17 cellular contexts compared by ENCODE assay signal in the genomic region with DNA sequence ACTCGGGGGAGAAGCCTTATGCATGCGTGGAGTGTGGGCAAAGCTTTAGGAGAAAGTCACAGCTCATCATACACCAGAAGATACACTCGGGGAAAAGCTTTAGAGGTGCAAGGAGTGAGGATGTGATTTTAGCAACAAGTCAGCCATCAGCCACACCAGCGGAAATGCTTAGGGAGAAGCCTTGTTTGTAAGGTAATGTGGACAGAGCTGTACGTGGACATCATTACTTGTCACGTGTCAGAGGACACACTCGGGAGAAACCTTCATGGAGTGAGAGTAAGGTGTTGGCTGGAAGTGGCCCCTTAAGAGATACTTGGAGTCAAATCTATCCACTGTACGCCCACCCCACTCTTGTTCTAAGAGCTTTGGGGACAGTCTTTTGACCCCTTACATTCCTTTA. TPM values are rescaled to one million over a fixed set of nuclear protein-coding genes. Genes with fewer than 3 reads are reported as not detected.
DNase-seq lines count a peak whose midpoint lies in the region; ATAC-seq, FAIRE-seq and TF ChIP-seq lines count a peak whose summit lies in the region.
"Had no signal": no experiment of that assay in that cellular context is flagged by ENCODE, and none has a peak within 500 bp of the region (broad histone marks: within the 10 kb centered on the region; RNA-seq: fewer than 3 reads in every experiment).

No MANE protein-coding gene starts in this region.

- no peak for ATAC-seq in CD4-positive, alpha-beta T cell (ENCODE audit: poor library complexity)
- no peak for ATAC-seq in activated naive CD8-positive, alpha-beta T cell treated with anti-CD3 and anti-CD28 coated beads, Interleukin-2, amount 10 ng/mL, durations not matched to agents 7 days and 5 days (ENCODE audit: low read depth)
- no peak for ATAC-seq in naive thymus-derived CD4-positive, alpha-beta T cell
- no peak for ATAC-seq in GM21360 (IDR thresholded peaks at IDR 0.05; ENCODE audit: unreplicated experiment)

- no peaks in the 10 kb centered on the region for H3K79me2 ChIP-seq in MM.1S (ENCODE audit: low read length)
- H3K79me2 ChIP-seq: parathyroid adenoma had no signal

- FAIRE-seq in GM12892 (lab: Jason Lieb, UNC): peak; percentile 50

- H4K20me1 ChIP-seq in MM.1S (ENCODE audit: insufficient read depth, low read length): no peaks in the 10 kb centered on the region

- TF ChIP-seq POLR2A in GM12892 (IDR thresholded peaks at IDR 0.05; ENCODE audit: low read depth, low read length): peak; percentile 28; the same call in 1 of the 2 replicates

- H3K9ac ChIP-seq in MM.1S (ENCODE audit: low read length): no peak overlapping the region
- H3K9ac ChIP-seq: parathyroid adenoma had no signal

- no peaks in the 10 kb centered on the region for H3K27me3 ChIP-seq in CD4-positive, alpha-beta T cell (ENCODE audit: control insufficient read depth, insufficient read depth, low read length)
- H3K27me3 ChIP-seq in naive thymus-derived CD4-positive, alpha-beta T cell (ENCODE audit: control insufficient read depth in 2 of 2, insufficient read depth in 2 of 2, low read length in 2 of 2): no peaks in the 10 kb centered on the region
- H3K27me3 ChIP-seq in MM.1S (replicated peaks; ENCODE audit: insufficient read depth, low read length): no peaks in the 10 kb centered on the region
- H3K27me3 ChIP-seq: spleen had no signal

- H3K36me3 ChIP-seq in naive thymus-derived CD4-positive, alpha-beta T cell (ENCODE audit: control insufficient read depth in 2 of 3, insufficient read depth in 3 of 3, low read length in 3 of 3): peaks cover 0 to 11% (median 3%) of the 10 kb centered on the region in 3 experiments
- no peaks in the 10 kb centered on the region for H3K36me3 ChIP-seq in MM.1S (replicated peaks; ENCODE audit: insufficient read depth, low read length)

- intact Hi-C loops in CD4-positive, alpha-beta T cell (cut with DNase I, micrococcal nuclease): loop anchor here (2.0 kb wide), 2 partner anchors 31 to 81 kb away; a partner anchor contains a TSS
- intact Hi-C loops in naive thymus-derived CD4-positive, alpha-beta T cell (cut with micrococcal nuclease): loop anchor here in 1 of 2 donors (2.0 kb wide), 3 partner anchors 37 to 287 kb away; a partner anchor contains a TSS

- DNase-seq in CD4-positive, alpha-beta T cell: no peak
- no peak for DNase-seq in GM12892 (ENCODE audit: insufficient read length)
- DNase-seq in activated naive CD8-positive, alpha-beta T cell treated with anti-CD3 and anti-CD28 coated beads, Interleukin-2, amount 10 ng/mL, durations not matched to agents 7 days and 5 days: no peak
- no peak for DNase-seq in naive thymus-derived CD4-positive, alpha-beta T cell
- no peak for DNase-seq in MM.1S
- DNase-seq in NCI-H2171 treated with DMSO at 0.1 percent for 48 hours (lab: John Stamatoyannopoulos, UW): no peak
- DNase-seq: DND-41, head of caudate nucleus, islet precursor cell, Karpas-422, NCI-H526, spleen had no signal

- H2AFZ ChIP-seq in MM.1S (ENCODE audit: low read length): no peak overlapping the region
- H2AFZ ChIP-seq: parathyroid adenoma had no signal

- POLR2A ChIA-PET in CD4-positive, alpha-beta T cell (lab: Charles Lee): interaction anchor here (0.6 to 3.3 kb wide), 5 partner anchors 29 to 737 kb away, joined by 3 to 32 read pairs (median 3); a partner anchor contains a TSS
- POLR2A ChIA-PET in activated naive CD8-positive, alpha-beta T cell treated with anti-CD3 and anti-CD28 coated beads, Interleukin-2, amount 10 ng/mL, durations not matched to agents 7 days and 5 days (lab: Charles Lee): interaction anchor here (0.5 to 1.7 kb wide), 7 partner anchors 10 to 933 kb away, joined by 3 to 7 read pairs (median 3); a partner anchor contains a TSS
- POLR2A ChIA-PET in naive thymus-derived CD4-positive, alpha-beta T cell (lab: Charles Lee): interaction anchor here (0.6 to 4.1 kb wide), 4 partner anchors 15 to 543 kb away, joined by 3 to 32 read pairs (median 5); a partner anchor contains a TSS

- H3K4me3 Mint-ChIP-seq in CD4-positive, alpha-beta T cell: peak overlapping the region; percentile 74
- peak overlapping the region; percentile 66 for H3K4me3 Mint-ChIP-seq in activated naive CD8-positive, alpha-beta T cell treated with anti-CD3 and anti-CD28 coated beads, Interleukin-2, amount 10 ng/mL, durations not matched to agents 7 days and 5 days
- H3K4me3 Mint-ChIP-seq in naive thymus-derived CD4-positive, alpha-beta T cell: peak overlapping the region; percentile 74 to 93 (median 82)
- H3K4me3 Mint-ChIP-seq: B cell had no signal

- no peaks in the 10 kb centered on the region for H3K9me3 ChIP-seq in CD4-positive, alpha-beta T cell (ENCODE audit: control insufficient read depth, low read length)
- no peaks in the 10 kb centered on the region for H3K9me3 ChIP-seq in naive thymus-derived CD4-positive, alpha-beta T cell (ENCODE audit: control insufficient read depth in 2 of 3, low read length in 3 of 3)
- no peaks in the 10 kb centered on the region for H3K9me3 ChIP-seq in MM.1S (replicated peaks; ENCODE audit: insufficient read depth, low read length)
- H3K9me3 ChIP-seq: mucosa of descending colon had no signal

- H3K4me1 Mint-ChIP-seq in CD4-positive, alpha-beta T cell (ENCODE audit: low read depth): peaks cover 41% of the 10 kb centered on the region
- H3K4me1 Mint-ChIP-seq in activated naive CD8-positive, alpha-beta T cell treated with anti-CD3 and anti-CD28 coated beads, Interleukin-2, amount 10 ng/mL, durations not matched to agents 7 days and 5 days: peaks cover 30% of the 10 kb centered on the region
- peaks cover 15 to 41% (median 40%) of the 10 kb centered on the region in 7 donors for H3K4me1 Mint-ChIP-seq in naive thymus-derived CD4-positive, alpha-beta T cell

- H3K9me2 ChIP-seq in MM.1S (replicated peaks; ENCODE audit: insufficient read depth, low read length): no peaks in the 10 kb centered on the region

- peaks cover 14 to 26% of the 10 kb centered on the region in 2 donors for H3K4me1 ChIP-seq in naive thymus-derived CD4-positive, alpha-beta T cell (ENCODE audit: control insufficient read depth in 2 of 2, insufficient read depth in 2 of 2, low read length in 2 of 2)
- H3K4me1 ChIP-seq in MM.1S (ENCODE audit: low read length): no peaks in the 10 kb centered on the region
- H3K4me1 ChIP-seq: parathyroid adenoma had no signal

- H3K36me3 Mint-ChIP-seq in CD4-positive, alpha-beta T cell (ENCODE audit: low read depth): peaks cover 13% of the 10 kb centered on the region
- H3K36me3 Mint-ChIP-seq in activated naive CD8-positive, alpha-beta T cell treated with anti-CD3 and anti-CD28 coated beads, Interleukin-2, amount 10 ng/mL, durations not matched to agents 7 days and 5 days: peaks cover 18% of the 10 kb centered on the region
- peaks cover 0 to 25% (median 0%) of the 10 kb centered on the region in 5 donors for H3K36me3 Mint-ChIP-seq in naive thymus-derived CD4-positive, alpha-beta T cell

- no peaks in the 10 kb centered on the region for H3K9me3 Mint-ChIP-seq in CD4-positive, alpha-beta T cell
- no peaks in the 10 kb centered on the region for H3K9me3 Mint-ChIP-seq in activated naive CD8-positive, alpha-beta T cell treated with anti-CD3 and anti-CD28 coated beads, Interleukin-2, amount 10 ng/mL, durations not matched to agents 7 days and 5 days
- H3K9me3 Mint-ChIP-seq in naive thymus-derived CD4-positive, alpha-beta T cell: no peaks in the 10 kb centered on the region

- CTCF ChIA-PET in CD4-positive, alpha-beta T cell (lab: Charles Lee): interaction anchor here (1.2 to 5.6 kb wide), 3 partner anchors 29 to 170 kb away, joined by 3 to 38 read pairs (median 14); a partner anchor contains a TSS
- CTCF ChIA-PET in naive thymus-derived CD4-positive, alpha-beta T cell (lab: Charles Lee): interaction anchor here (0.8 to 3.6 kb wide), 8 partner anchors 9 to 288 kb away, joined by 3 to 10 read pairs (median 4); no protein-coding TSS in a partner anchor

- H3K27ac Mint-ChIP-seq in CD4-positive, alpha-beta T cell: peak overlapping the region; percentile 87
- H3K27ac Mint-ChIP-seq in activated naive CD8-positive, alpha-beta T cell treated with anti-CD3 and anti-CD28 coated beads, Interleukin-2, amount 10 ng/mL, durations not matched to agents 7 days and 5 days: peak overlapping the region; percentile 88
- peak overlapping the region; percentile 89 to 99 (median 93) for H3K27ac Mint-ChIP-seq in naive thymus-derived CD4-positive, alpha-beta T cell
- H3K27ac Mint-ChIP-seq: B cell had no signal

- peak overlapping the region; percentile 40 for H3K4me3 ChIP-seq in naive thymus-derived CD4-positive, alpha-beta T cell (ENCODE audit: low read length)
- H3K4me3 ChIP-seq in MM.1S (ENCODE audit: low read length): no peak overlapping the region
- H3K4me3 ChIP-seq: mucosa of descending colon had no signal

- peak overlapping the region; percentile 58 for H3K27ac ChIP-seq in CD4-positive, alpha-beta T cell (ENCODE audit: low read depth, low read length)
- H3K27ac ChIP-seq in naive thymus-derived CD4-positive, alpha-beta T cell (ENCODE audit: low read depth, low read length): peak overlapping the region; percentile 71
- H3K27ac ChIP-seq in MM.1S (ENCODE audit: low read length): no peak overlapping the region
- H3K27ac ChIP-seq: parathyroid adenoma had no signal

- no peaks in the 10 kb centered on the region for H3K27me3 Mint-ChIP-seq in CD4-positive, alpha-beta T cell
- H3K27me3 Mint-ChIP-seq in activated naive CD8-positive, alpha-beta T cell treated with anti-CD3 and anti-CD28 coated beads, Interleukin-2, amount 10 ng/mL, durations not matched to agents 7 days and 5 days: no peaks in the 10 kb centered on the region
- no peaks in the 10 kb centered on the region for H3K27me3 Mint-ChIP-seq in naive thymus-derived CD4-positive, alpha-beta T cell
- H3K27me3 Mint-ChIP-seq: B cell had no signal

- no peak for TF ChIP-seq CTCF in CD4-positive, alpha-beta T cell (IDR thresholded peaks at IDR 0.05)
- TF ChIP-seq CTCF in MM.1S (IDR thresholded peaks at IDR 0.05; ENCODE audit: low read length): no peak

- no peak overlapping the region for H3K4me2 ChIP-seq in MM.1S (ENCODE audit: low read depth, low read length)

- no peaks in the 10 kb centered on the region for H3F3A ChIP-seq in MM.1S (ENCODE audit: insufficient read depth, low read length)

RNA-seq across cellular contexts. Expression of a gene that starts 28.7 kb away (rescaled TPM):
- 10 to 100 TPM; 18.3 to 20.5 TPM for total RNA-seq in CD4-positive, alpha-beta T cell
- polyA plus RNA-seq in GM12892 (2012; ENCODE audit: missing spikeins): 24.5 TPM
- total RNA-seq in activated naive CD8-positive, alpha-beta T cell treated with anti-CD3 and anti-CD28 coated beads, Interleukin-2, amount 10 ng/mL, durations not matched to agents 7 days and 5 days: 10 to 100 TPM; 35.9 to 43.1 TPM
- 10 to 100 TPM; 37.7 to 64.0 (median 40.2) TPM for total RNA-seq in naive thymus-derived CD4-positive, alpha-beta T cell
- polyA plus RNA-seq in naive thymus-derived CD4-positive, alpha-beta T cell: 1 to 10 TPM; 5.1 to 9.2 TPM

RNA-seq across cellular contexts. Expression of a gene that starts 31.6 kb away (rescaled TPM):
- 1 to 10 TPM; 7.5 to 8.7 TPM for total RNA-seq in CD4-positive, alpha-beta T cell
- 20.7 TPM for polyA plus RNA-seq in GM12892 (2012; ENCODE audit: missing spikeins)
- total RNA-seq in activated naive CD8-positive, alpha-beta T cell treated with anti-CD3 and anti-CD28 coated beads, Interleukin-2, amount 10 ng/mL, durations not matched to agents 7 days and 5 days: 10 to 100 TPM; 37.5 to 39.8 TPM
- 10 to 100 TPM; 10.8 to 35.9 (median 34.9) TPM for total RNA-seq in naive thymus-derived CD4-positive, alpha-beta T cell
- polyA plus RNA-seq in naive thymus-derived CD4-positive, alpha-beta T cell: 10 to 100 TPM; 48.6 to 65.5 TPM

RNA-seq across cellular contexts. Expression of a gene that starts 46.3 kb away (rescaled TPM):
- total RNA-seq in CD4-positive, alpha-beta T cell: not detected
- 5.7 TPM for polyA plus RNA-seq in GM12892 (2012; ENCODE audit: missing spikeins)
- total RNA-seq in activated naive CD8-positive, alpha-beta T cell treated with anti-CD3 and anti-CD28 coated beads, Interleukin-2, amount 10 ng/mL, durations not matched to agents 7 days and 5 days: not detected
- under 1 TPM in 1 of 5 experiments, not detected in 4; 0.54 TPM for total RNA-seq in naive thymus-derived CD4-positive, alpha-beta T cell
- polyA plus RNA-seq in naive thymus-derived CD4-positive, alpha-beta T cell: not detected
- total RNA-seq: B cell, epithelial cell of proximal tubule, mucosa of descending colon had no signal
